Comparison of ENCODE assay signal across 17 cellular contexts in the genomic region with DNA sequence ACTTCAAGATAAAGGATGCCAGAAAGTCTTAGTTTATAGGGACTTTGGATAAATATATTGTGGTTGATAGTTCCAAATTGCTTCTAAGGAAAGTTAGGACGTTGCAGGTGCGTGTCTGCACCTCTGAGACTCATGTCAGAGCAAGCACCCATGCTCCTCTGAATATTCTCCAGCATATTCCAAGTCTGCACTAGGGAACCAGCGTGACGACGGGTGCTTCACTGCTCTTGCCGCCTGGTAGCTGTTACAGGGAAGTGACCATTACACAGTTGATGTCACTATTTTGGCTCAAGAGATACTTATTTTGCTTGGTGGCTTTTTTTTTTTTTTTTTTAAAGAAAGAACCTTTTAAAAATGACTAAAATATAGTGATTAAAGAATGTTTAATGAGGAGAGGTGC. TPM values are rescaled to one million over a fixed set of nuclear protein-coding genes. Genes with fewer than 3 reads are reported as not detected.
"Had no signal": no experiment of that assay in that cellular context is flagged by ENCODE, and none has a peak within 500 bp of the region (broad histone marks: within the 10 kb centered on the region; RNA-seq: fewer than 3 reads in every experiment).

No MANE protein-coding gene starts in this region.

- H3K36me3 ChIP-seq: breast epithelium, sigmoid colon had no signal

- H3K36me3 Mint-ChIP-seq: activated naive CD4-positive, alpha-beta T cell treated with anti-CD3 and anti-CD28 coated beads, Interleukin-2, amount 50 U/mL, for 24 hours; memory B cell had no signal

- H3K9me3 ChIP-seq: breast epithelium, sigmoid colon had no signal

- H3K4me1 ChIP-seq: breast epithelium, sigmoid colon had no signal

- H3K27ac ChIP-seq: breast epithelium, sigmoid colon had no signal

- H3K4me3 Mint-ChIP-seq: activated naive CD4-positive, alpha-beta T cell treated with anti-CD3 and anti-CD28 coated beads, Interleukin-2, amount 50 U/mL, for 24 hours; memory B cell had no signal

- H3K4me1 Mint-ChIP-seq: activated naive CD4-positive, alpha-beta T cell treated with anti-CD3 and anti-CD28 coated beads, Interleukin-2, amount 50 U/mL, for 24 hours; memory B cell had no signal

- DNase-seq: activated gamma-delta T cell treated with Interleukin-2 at 50 U/mL for 16 hours; activated T-cell treated with anti-CD3 and anti-CD28 coated beads, Interleukin-2, amount 50 U/mL, for 1 hour; cerebellar nuclear complex; cortex of kidney; foreskin fibroblast; hippocampal formation; kidney glomerular epithelial cell; occipital lobe; sigmoid colon; stimulated activated CD4-positive, alpha-beta T cell treated with anti-CD3 and anti-CD28 coated beads, Interleukin-4, amount 100 ng/mL, for 1 hour; stimulated activated naive CD4-positive, alpha-beta T cell treated with Interleukin-2 at 50 U/mL for 16 hours; T-helper 9 cell had no signal

- H3K9me3 Mint-ChIP-seq: activated naive CD4-positive, alpha-beta T cell treated with anti-CD3 and anti-CD28 coated beads, Interleukin-2, amount 50 U/mL, for 24 hours; memory B cell had no signal

- H3K4me3 ChIP-seq: breast epithelium, sigmoid colon had no signal

- H3K27me3 ChIP-seq: breast epithelium, sigmoid colon had no signal

- H3K27ac Mint-ChIP-seq: activated naive CD4-positive, alpha-beta T cell treated with anti-CD3 and anti-CD28 coated beads, Interleukin-2, amount 50 U/mL, for 24 hours; memory B cell had no signal

RNA-seq across cellular contexts. Expression of a gene that starts 35.6 kb away (rescaled TPM):
- total RNA-seq: T-helper 1 cell treated with Interleukin-12 subunit alpha and Interleukin-12 subunit beta and Interleukin-4 antibody, amounts not matched to agents 30 ng/mL and 1 ng/mL, for 36 hours had no signal
- polyA plus RNA-seq: neural cell had no signal
